In the genomic region with DNA sequence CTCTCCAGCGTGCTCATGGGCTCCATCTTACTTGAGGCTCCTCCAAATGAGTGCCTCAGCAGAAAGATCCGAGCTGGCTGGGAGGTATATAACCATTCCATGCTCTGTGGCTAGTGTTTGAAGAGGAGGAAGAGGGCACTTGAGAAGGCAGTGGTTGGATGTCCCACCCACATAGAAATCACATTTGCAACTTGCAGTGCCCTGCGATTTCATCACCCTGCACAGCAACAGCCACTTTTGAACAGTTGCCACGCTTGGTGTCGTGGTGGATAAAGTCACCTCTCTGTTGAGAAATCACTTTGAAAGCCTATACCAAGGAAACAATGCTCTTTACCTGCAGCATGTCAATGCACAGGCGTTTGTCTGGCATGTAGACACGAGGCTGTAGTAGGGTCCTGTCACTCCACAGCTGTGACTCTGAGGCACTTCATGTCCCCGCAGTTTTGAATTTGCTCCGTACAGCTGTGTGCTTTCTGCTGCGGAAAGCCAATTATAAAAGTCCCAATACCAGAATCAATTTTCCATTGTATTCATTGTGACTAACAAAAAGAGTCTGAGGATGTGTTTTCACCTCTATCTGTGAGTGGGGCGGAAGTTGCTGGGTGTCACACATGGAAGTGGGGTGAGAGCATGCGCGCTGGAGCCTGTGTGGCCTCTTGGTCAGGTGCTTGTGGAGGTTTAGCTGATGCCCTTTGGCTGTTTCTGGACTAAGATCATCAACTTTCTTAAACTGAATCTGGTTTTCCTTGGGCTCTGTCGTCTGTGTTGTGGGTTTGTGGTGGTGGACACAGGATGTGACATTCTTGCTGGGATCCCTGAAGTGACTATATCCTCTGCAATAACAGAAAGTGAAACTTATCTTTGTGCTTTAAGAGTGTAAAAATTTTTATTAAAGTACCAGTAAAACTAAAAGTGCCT, we compare ENCODE assay signal across 8 cellular contexts. TPM values are rescaled to one million over a fixed set of nuclear protein-coding genes. Genes with fewer than 3 reads are reported as not detected.
DNase-seq lines count a peak whose midpoint lies in the region; ATAC-seq and TF ChIP-seq lines count a peak whose summit lies in the region.

No MANE protein-coding gene starts in this region.

- H3K4me3 ChIP-seq in PC-9 (no peak overlapping the region), right atrium auricular region (peak overlapping the region in 1 of 2 donors; percentile 21)

- ATAC-seq in GM18520 (IDR thresholded peaks at IDR 0.05; ENCODE audit: unreplicated experiment) = peak; percentile 22
- peak; percentile 27 for ATAC-seq in HG02973 (IDR thresholded peaks at IDR 0.05; ENCODE audit: unreplicated experiment)

- no peaks in the 10 kb centered on the region for H3K27me3 ChIP-seq in PC-9 (ENCODE audit: insufficient read depth, low read depth)
- no peaks in the 10 kb centered on the region for H3K27me3 ChIP-seq in right atrium auricular region

- 0 out of 2 replicates have a peak, but pooled peaks cover 14% of the 10 kb centered on the region for H3K36me3 ChIP-seq in PC-9 (ENCODE audit: low read depth)
- H3K36me3 ChIP-seq in right atrium auricular region = peaks cover 30% of the 10 kb centered on the region

- peak overlapping the region; percentile 15; the same call in 1 of the 2 replicates for H3K4me2 ChIP-seq in PC-9

- H3F3A ChIP-seq in PC-9 (ENCODE audit: insufficient read depth, low read depth) = no peaks in the 10 kb centered on the region

- DNase-seq in PC-9 (peak in 1 of 2 experiments; percentile 11), right atrium auricular region (ENCODE audit: low spot score) (no peak), NCI-H1930 (lab: John Stamatoyannopoulos, UW) (no peak), NCI-H1092 (lab: John Stamatoyannopoulos, UW) (no peak)
- peak; percentile 93 for DNase-seq in activated effector memory CD4-positive, alpha-beta T cell treated with anti-CD3 and anti-CD28 coated beads, Interleukin-2, amount 50 U/mL, for 16 hours
- peak; percentile 87 for DNase-seq in stimulated activated CD4-positive, alpha-beta T cell treated with anti-CD3 and anti-CD28 coated beads, Interleukin-15, amount 100 ng/mL, for 24 hours

- TF ChIP-seq CTCF in PC-9 (conservative IDR thresholded peaks at IDR 0.05) (no peak), right atrium auricular region (IDR thresholded peaks at IDR 0.05) (no peak)

- intact Hi-C loops in PC-9 (cut with micrococcal nuclease; ENCODE audit: unreplicated experiment) = loop anchor here (2.0 to 5.0 kb wide), 3 partner anchors 44 to 302 kb away; partner anchors contain the start of gene CYB5A

- H2AFZ ChIP-seq in PC-9 = no peak overlapping the region

- peaks cover 31% of the 10 kb centered on the region for H3K79me2 ChIP-seq in PC-9 (ENCODE audit: low read depth)

- no peaks in the 10 kb centered on the region for H4K20me1 ChIP-seq in PC-9 (ENCODE audit: insufficient read depth)

- TSS peak; percentile 62 for BruUV-seq in PC-9 (replicated peaks; lab: Mats Ljungman, UMichigan)

- H3K9me3 ChIP-seq in PC-9 (ENCODE audit: insufficient read depth, low read depth) (no peaks in the 10 kb centered on the region), right atrium auricular region (no peaks in the 10 kb centered on the region)

- H3K4me1 ChIP-seq in PC-9 (replicated peaks; ENCODE audit: insufficient read depth) (peaks cover 8% of the 10 kb centered on the region), right atrium auricular region (peaks cover 0 to 36% of the 10 kb centered on the region in 2 donors)

- POLR2A ChIA-PET in PC-9 (lab: Charles Lee; ENCODE audit: unreplicated experiment) = no interaction called here

- H3K9me2 ChIP-seq in PC-9 (ENCODE audit: insufficient read depth) = no peaks in the 10 kb centered on the region

- CTCF ChIA-PET in PC-9 (lab: Charles Lee) = no interaction called here

- no peak overlapping the region for H3K27ac ChIP-seq in PC-9
- peak overlapping the region; percentile 41 to 61 for H3K27ac ChIP-seq in right atrium auricular region

RNA-seq across cellular contexts. Expression of gene CNDP2, which starts 2.8 kb away (rescaled TPM):
- total RNA-seq in PC-9 (2021) (161 and 183 TPM in 2 replicates), right atrium auricular region (10 to 100 TPM; 31.2 to 62.6 TPM)

RNA-seq across cellular contexts. Expression of gene CNDP1, which starts 35.3 kb away (rescaled TPM):
- total RNA-seq in PC-9 (2021) (not detected in 2 replicates), right atrium auricular region (not detected)

RNA-seq across cellular contexts. Expression of gene DIPK1C, which starts 41.9 kb away (rescaled TPM):
- total RNA-seq in PC-9 (2021) = not detected in 2 replicates
- 1 to 10 TPM in 1 of 2 donors, not detected in 1; 2.6 TPM for total RNA-seq in right atrium auricular region

Comparison
In these comparisons a context has a peak if more than half of its experiments do, and no peak if none do; other contexts are left out.
1. DNase-seq: peak in activated effector memory CD4-positive, alpha-beta T cell treated with anti-CD3 and anti-CD28 coated beads, Interleukin-2, amount 50 U/mL, for 16 hours (single experiment) and stimulated activated CD4-positive, alpha-beta T cell treated with anti-CD3 and anti-CD28 coated beads, Interleukin-15, amount 100 ng/mL, for 24 hours (single experiment); none in right atrium auricular region (single experiment), NCI-H1930 (0 of 2) and NCI-H1092 (single experiment).